ENCODE assay signal across 22 cellular contexts in the genomic region with DNA sequence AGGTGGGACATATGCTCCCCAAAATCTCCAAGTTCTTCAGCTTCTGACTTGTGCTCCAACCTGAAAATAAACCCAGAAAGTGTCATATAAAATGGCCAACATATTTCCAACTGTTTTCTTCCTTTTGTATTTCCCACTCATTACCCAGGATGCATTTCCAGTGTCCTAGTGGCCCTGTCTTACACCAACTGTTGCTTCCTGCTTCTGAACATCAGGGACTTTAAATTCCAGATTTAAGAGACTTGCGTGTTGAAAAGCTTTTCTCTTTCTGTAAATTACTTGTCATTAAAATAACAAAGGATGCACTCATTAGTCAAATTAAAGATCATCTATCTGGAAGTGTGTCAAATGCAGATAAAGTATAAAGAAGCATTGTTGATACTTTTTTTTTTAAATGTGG.
"Had no signal": no experiment of that assay in that cellular context is flagged by ENCODE, and none has a peak within 500 bp of the region (broad histone marks: within the 10 kb centered on the region; RNA-seq: fewer than 3 reads in every experiment).

No MANE protein-coding gene starts in this region.

- H3K27me3 ChIP-seq: gastrocnemius medialis, left lung, right lobe of liver, uterus had no signal

- H3K9me3 Mint-ChIP-seq: natural killer cell treated with Interleukin-12 subunit alpha and Interleukin-12 subunit beta and Interleukin-15 and Interleukin-18, amount 100 ng/mL, for 72 hours; stimulated activated naive B cell treated with anti-CD40 and anti-IgM and Interleukin-4, amounts not matched to agents 10 μg/mL and 1 μg/mL and 100 μg/mL, for 72 hours; stimulated activated naive CD8-positive, alpha-beta T cell treated with anti-CD3 and anti-CD28 coated beads, Interleukin-15, amount 100 ng/mL, for 72 hours; type B pancreatic cell had no signal

- H3K9me3 ChIP-seq: gastrocnemius medialis, heart right ventricle, left lung, prostate gland, right lobe of liver, uterus had no signal

- H3K36me3 Mint-ChIP-seq: natural killer cell treated with Interleukin-12 subunit alpha and Interleukin-12 subunit beta and Interleukin-15 and Interleukin-18, amount 100 ng/mL, for 72 hours; stimulated activated naive B cell treated with anti-CD40 and anti-IgM and Interleukin-4, amounts not matched to agents 10 μg/mL and 1 μg/mL and 100 μg/mL, for 72 hours; type B pancreatic cell had no signal

- H3K27me3 Mint-ChIP-seq: type B pancreatic cell had no signal

- H3K4me1 ChIP-seq: gastrocnemius medialis, left lung, parathyroid adenoma, prostate gland, right lobe of liver, uterus had no signal

- DNase-seq: effector memory CD4-positive, alpha-beta T cell; gastrocnemius medialis; heart right ventricle; hypothalamus; kidney glomerular epithelial cell; left lung; mesenchymal stem cell; midbrain; occipital lobe; right lobe of liver; stimulated activated CD4-positive, alpha-beta T cell treated with anti-CD3 and anti-CD28 coated beads, Interleukin-2, amount 100 ng/mL, for 24 hours; stimulated activated CD4-positive, alpha-beta T cell treated with anti-CD3 and anti-CD28 coated beads, Interleukin-4, amount 100 ng/mL, for 4 hours; stimulated activated naive B cell treated with anti-CD40 and anti-IgM and Interleukin-4, amounts not matched to agents 10 μg/mL and 1 μg/mL and 100 μg/mL, for 72 hours; stimulated activated naive CD8-positive, alpha-beta T cell treated with anti-CD3 and anti-CD28 coated beads, Interleukin-15, amount 100 ng/mL, for 72 hours; uterus had no signal

- H3K4me3 ChIP-seq: gastrocnemius medialis, heart right ventricle, left lung, lung, prostate gland, right lobe of liver, skin epidermis, uterus had no signal

- H3K36me3 ChIP-seq: gastrocnemius medialis, heart right ventricle, left lung, prostate gland, right lobe of liver, uterus had no signal

- H3K27ac ChIP-seq: gastrocnemius medialis, left lung, parathyroid adenoma, prostate gland, right lobe of liver, skin epidermis, uterus had no signal

- H3K9ac ChIP-seq: parathyroid adenoma had no signal

- ATAC-seq: esophagus mucosa; gastrocnemius medialis; heart right ventricle; left lung; natural killer cell treated with Interleukin-12 subunit alpha and Interleukin-12 subunit beta and Interleukin-15 and Interleukin-18, amount 100 ng/mL, for 72 hours; stimulated activated naive B cell treated with anti-CD40 and anti-IgM and Interleukin-4, amounts not matched to agents 10 μg/mL and 1 μg/mL and 100 μg/mL, for 72 hours; stimulated activated naive CD8-positive, alpha-beta T cell treated with anti-CD3 and anti-CD28 coated beads, Interleukin-15, amount 100 ng/mL, for 72 hours had no signal

- H3K4me1 Mint-ChIP-seq: stimulated activated naive CD8-positive, alpha-beta T cell treated with anti-CD3 and anti-CD28 coated beads, Interleukin-15, amount 100 ng/mL, for 72 hours had no signal

- H3K79me2 ChIP-seq: parathyroid adenoma had no signal

- H3K27ac Mint-ChIP-seq: natural killer cell treated with Interleukin-12 subunit alpha and Interleukin-12 subunit beta and Interleukin-15 and Interleukin-18, amount 100 ng/mL, for 72 hours; stimulated activated naive B cell treated with anti-CD40 and anti-IgM and Interleukin-4, amounts not matched to agents 10 μg/mL and 1 μg/mL and 100 μg/mL, for 72 hours; stimulated activated naive CD8-positive, alpha-beta T cell treated with anti-CD3 and anti-CD28 coated beads, Interleukin-15, amount 100 ng/mL, for 72 hours; type B pancreatic cell had no signal

- H2AFZ ChIP-seq: parathyroid adenoma had no signal

- H3K4me3 Mint-ChIP-seq: natural killer cell treated with Interleukin-12 subunit alpha and Interleukin-12 subunit beta and Interleukin-15 and Interleukin-18, amount 100 ng/mL, for 72 hours; stimulated activated naive B cell treated with anti-CD40 and anti-IgM and Interleukin-4, amounts not matched to agents 10 μg/mL and 1 μg/mL and 100 μg/mL, for 72 hours; stimulated activated naive CD8-positive, alpha-beta T cell treated with anti-CD3 and anti-CD28 coated beads, Interleukin-15, amount 100 ng/mL, for 72 hours; type B pancreatic cell had no signal
